Comparison of ENCODE assay signal across 31 cellular contexts in genomic region chr5:113917997-113918396, GRCh38.
"Had no signal": no experiment of that assay in that cellular context is flagged by ENCODE, and none has a peak within 500 bp of the region (broad histone marks: within the 10 kb centered on the region; RNA-seq: fewer than 3 reads in every experiment).

No MANE protein-coding gene starts in this region.

- H3K4me3 ChIP-seq: coronary artery, dorsolateral prefrontal cortex, gastrocnemius medialis, stomach, thyroid gland, upper lobe of left lung, vagina had no signal

- H3K36me3 ChIP-seq: gastrocnemius medialis, stomach, thyroid gland, upper lobe of left lung, vagina had no signal

- H3K4me1 ChIP-seq: gastrocnemius medialis, stomach, thyroid gland, upper lobe of left lung, vagina had no signal

- H3K4me3 Mint-ChIP-seq: activated B cell treated with CpG ODN at 0.5 μM for 24 hours; activated CD8-positive, alpha-beta T cell treated with anti-CD3 and anti-CD28 coated beads for 36 hours; naive thymus-derived CD4-positive, alpha-beta T cell; neural crest cell; stimulated activated naive B cell treated with anti-CD40 and anti-IgM and Interleukin-4, amounts not matched to agents 10 μg/mL and 1 μg/mL and 100 μg/mL, for 72 hours; T-helper 17 cell had no signal

- H3K27me3 Mint-ChIP-seq: activated B cell treated with CpG ODN at 0.5 μM for 24 hours; activated CD8-positive, alpha-beta T cell treated with anti-CD3 and anti-CD28 coated beads for 36 hours; naive thymus-derived CD4-positive, alpha-beta T cell; stimulated activated naive B cell treated with anti-CD40 and anti-IgM and Interleukin-4, amounts not matched to agents 10 μg/mL and 1 μg/mL and 100 μg/mL, for 72 hours; T-helper 17 cell had no signal

- H3K27ac Mint-ChIP-seq: activated B cell treated with CpG ODN at 0.5 μM for 24 hours; activated CD8-positive, alpha-beta T cell treated with anti-CD3 and anti-CD28 coated beads for 36 hours; activated naive CD4-positive, alpha-beta T cell treated with anti-CD3 and anti-CD28 coated beads, Interleukin-2, amount 50 U/mL, for 72 hours; activated T-helper 2 cell treated with anti-CD3 and anti-CD28 coated beads, Interferon-gamma antibody, Interleukin-2, Interleukin-4, amounts not matched to agents 10 μg/mL and 5 μg/mL and 100 μg/mL, durations not matched to agents 14 hours and 24 hours and 36 hours; naive thymus-derived CD4-positive, alpha-beta T cell; stimulated activated naive B cell treated with anti-CD40 and anti-IgM and Interleukin-4, amounts not matched to agents 10 μg/mL and 1 μg/mL and 100 μg/mL, for 72 hours; T-helper 17 cell had no signal

- ATAC-seq: activated CD8-positive, alpha-beta T cell treated with anti-CD3 and anti-CD28 coated beads for 36 hours; activated naive CD4-positive, alpha-beta T cell treated with anti-CD3 and anti-CD28 coated beads, Interleukin-2, amount 50 U/mL, for 72 hours; gastrocnemius medialis; left cardiac atrium; left ventricle myocardium superior; naive thymus-derived CD4-positive, alpha-beta T cell; right cardiac atrium; stimulated activated naive B cell treated with anti-CD40 and anti-IgM and Interleukin-4, amounts not matched to agents 10 μg/mL and 1 μg/mL and 100 μg/mL, for 72 hours; T-helper 17 cell had no signal

- H3K27me3 ChIP-seq: dorsolateral prefrontal cortex, gastrocnemius medialis, stomach, thyroid gland, upper lobe of left lung, vagina had no signal

- H3K9me3 ChIP-seq: gastrocnemius medialis, stomach, thyroid gland, upper lobe of left lung, vagina had no signal

- H3K36me3 Mint-ChIP-seq: naive thymus-derived CD4-positive, alpha-beta T cell; stimulated activated naive B cell treated with anti-CD40 and anti-IgM and Interleukin-4, amounts not matched to agents 10 μg/mL and 1 μg/mL and 100 μg/mL, for 72 hours had no signal

- FAIRE-seq: keratinocyte had no signal

- DNase-seq: activated B cell treated with CpG ODN at 0.5 μM for 24 hours; activated CD4-positive, alpha-beta T cell treated with anti-CD3 and anti-CD28 coated beads, Interleukin-2, amount 50 U/mL, for 1 hour; activated CD8-positive, alpha-beta T cell treated with anti-CD3 and anti-CD28 coated beads for 36 hours; activated T-cell treated with anti-CD3 and anti-CD28 coated beads, Interleukin-2, amount 50 U/mL, for 48 hours; cerebellar nuclear complex; dorsolateral prefrontal cortex; effector memory CD4-positive, alpha-beta T cell; erythroblast; gastrocnemius medialis; glutamatergic neuron; left cardiac atrium; left ventricle myocardium superior; mammary epithelial cell; midbrain; naive thymus-derived CD4-positive, alpha-beta T cell; occipital lobe; right cardiac atrium; stimulated activated CD4-positive, alpha-beta T cell treated with anti-CD3 and anti-CD28 coated beads, Interleukin-15, amount 100 ng/mL, for 24 hours; stimulated activated CD4-positive, alpha-beta T cell treated with anti-CD3 and anti-CD28 coated beads, Interleukin-2, amount 100 ng/mL, for 24 hours; stimulated activated naive B cell treated with anti-CD40 and anti-IgM and Interleukin-4, amounts not matched to agents 10 μg/mL and 1 μg/mL and 100 μg/mL, for 72 hours; stomach; T-helper 17 cell; T1000; thyroid gland; upper lobe of left lung had no signal

- H3K4me1 Mint-ChIP-seq: activated B cell treated with CpG ODN at 0.5 μM for 24 hours; stimulated activated naive B cell treated with anti-CD40 and anti-IgM and Interleukin-4, amounts not matched to agents 10 μg/mL and 1 μg/mL and 100 μg/mL, for 72 hours; T-helper 17 cell had no signal

- H3K27ac ChIP-seq: coronary artery, dorsolateral prefrontal cortex, gastrocnemius medialis, stomach, thyroid gland, upper lobe of left lung, vagina had no signal

- H3K9me3 Mint-ChIP-seq: activated B cell treated with CpG ODN at 0.5 μM for 24 hours; activated CD8-positive, alpha-beta T cell treated with anti-CD3 and anti-CD28 coated beads for 36 hours; neural crest cell; stimulated activated naive B cell treated with anti-CD40 and anti-IgM and Interleukin-4, amounts not matched to agents 10 μg/mL and 1 μg/mL and 100 μg/mL, for 72 hours had no signal
